ENCODE assay signal across 14 cellular contexts in the genomic region with DNA sequence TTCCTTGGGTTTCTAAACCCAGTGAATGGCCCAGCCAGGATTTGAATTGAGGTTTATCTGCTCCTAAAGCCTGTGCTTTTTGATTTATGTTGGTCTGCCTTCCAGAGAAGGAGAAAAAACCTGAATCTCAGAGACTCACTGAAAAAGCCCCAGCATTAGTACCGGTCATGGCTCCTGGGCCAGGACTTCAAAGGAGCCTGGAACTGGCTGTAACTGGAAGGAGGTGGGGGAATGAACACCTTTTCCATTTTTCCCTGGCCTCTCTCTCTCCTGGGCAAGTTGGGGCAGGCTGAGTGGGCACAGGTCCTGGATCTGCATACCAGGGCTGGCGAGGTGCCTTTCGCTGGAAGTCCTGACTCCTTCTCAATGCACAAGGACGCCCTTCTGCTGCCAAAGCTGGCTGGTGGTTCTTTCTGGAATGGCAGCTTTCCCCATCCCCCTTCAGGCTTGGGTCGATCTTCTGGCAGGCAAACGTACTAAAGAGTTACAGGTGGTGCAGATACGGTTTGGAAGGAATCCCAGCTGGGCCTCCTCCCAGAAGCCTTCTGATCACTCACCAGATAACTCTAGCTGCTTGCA.
DNase-seq lines count a peak whose midpoint lies in the region; ATAC-seq and TF ChIP-seq lines count a peak whose summit lies in the region.
"Had no signal": no experiment of that assay in that cellular context is flagged by ENCODE, and none has a peak within 500 bp of the region (broad histone marks: within the 10 kb centered on the region; RNA-seq: fewer than 3 reads in every experiment).

No MANE protein-coding gene starts in this region.

- H3K18ac ChIP-seq in H9 (ENCODE audit: insufficient read length, low read depth, low read length), result no peak overlapping the region

- H2BK120ac ChIP-seq in H9 (ENCODE audit: low read depth, low read length, poor library complexity, severe bottlenecking), result no peak overlapping the region

- no peak overlapping the region for H4K5ac ChIP-seq in H9 (ENCODE audit: insufficient read length, low read depth, low read length)

- no peak overlapping the region for H2BK15ac ChIP-seq in H9 (ENCODE audit: low read depth, low read length)

- no peak overlapping the region for H3K4me3 Mint-ChIP-seq in H9
- no peak overlapping the region for H3K4me3 Mint-ChIP-seq in activated naive CD4-positive, alpha-beta T cell treated with anti-CD3 and anti-CD28 coated beads for 36 hours

- H3K9me3 Mint-ChIP-seq in H9, result no peaks in the 10 kb centered on the region; a peak in 1 of 5 replicates
- peaks cover 5% of the 10 kb centered on the region for H3K9me3 Mint-ChIP-seq in activated naive CD4-positive, alpha-beta T cell treated with anti-CD3 and anti-CD28 coated beads for 36 hours

- H3K27ac Mint-ChIP-seq in H9, result no peak overlapping the region
- no peak overlapping the region for H3K27ac Mint-ChIP-seq in activated naive CD4-positive, alpha-beta T cell treated with anti-CD3 and anti-CD28 coated beads for 36 hours

- no peaks in the 10 kb centered on the region for H3K79me1 ChIP-seq in H9 (ENCODE audit: insufficient read depth, low read depth, low read length, poor library complexity, severe bottlenecking)

- H3K4ac ChIP-seq in H9 (ENCODE audit: low read depth, low read length), result no peak overlapping the region

- H3K4me1 ChIP-seq in H9 (ENCODE audit: insufficient read depth, low read length), result no peaks in the 10 kb centered on the region
- H3K4me1 ChIP-seq in skeletal muscle tissue (ENCODE audit: control insufficient read depth in 3 of 3, insufficient read depth in 3 of 3, low read length in 3 of 3), result peaks cover 0 to 21% (median 12%) of the 10 kb centered on the region in 3 donors
- H3K4me1 ChIP-seq: transverse colon had no signal

- in situ Hi-C loops in SK-MEL-5 (cut with HindIII; ENCODE audit: low pct_unique_long_range_greater_than_20kb, low sequenced_read_pairs), result no loop called here

- intact Hi-C loops in activated naive CD4-positive, alpha-beta T cell treated with anti-CD3 and anti-CD28 coated beads for 36 hours (cut with micrococcal nuclease), result no loop called here

- H3K27me3 Mint-ChIP-seq in H9 (ENCODE audit: low read depth), result no peaks in the 10 kb centered on the region
- H3K27me3 Mint-ChIP-seq in activated naive CD4-positive, alpha-beta T cell treated with anti-CD3 and anti-CD28 coated beads for 36 hours (ENCODE audit: low read depth), result no peaks in the 10 kb centered on the region

- H3K14ac ChIP-seq in H9 (ENCODE audit: insufficient read depth, low read length), result no peak overlapping the region

- ATAC-seq in HG02588 (IDR thresholded peaks at IDR 0.05; ENCODE audit: unreplicated experiment), result no peak
- ATAC-seq: GM12878 had no signal

- H3K4me2 ChIP-seq in H9 (ENCODE audit: insufficient read depth, insufficient read length, low read length), result no peak overlapping the region

- no peak overlapping the region for H2BK20ac ChIP-seq in H9 (ENCODE audit: low read depth, low read length, poor library complexity, severe bottlenecking)

- TF ChIP-seq CTCF in H9 (conservative IDR thresholded peaks at IDR 0.05), result no peak
- TF ChIP-seq CTCF in fibroblast of the aortic adventitia (IDR thresholded peaks at IDR 0.05; ENCODE audit: insufficient read depth, low read length), result peak; percentile 28

- H4K20me1 ChIP-seq in H9 (ENCODE audit: control insufficient read depth, insufficient read depth, insufficient read length), result no peaks in the 10 kb centered on the region

- DNase-seq in H9 (peak; percentile 38), SK-MEL-5 (ENCODE audit: low read depth, low spot score) (peak; percentile 3), fibroblast of the aortic adventitia (ENCODE audit: low read depth) (peak; percentile 83), HCEC 1CT (no peak), pons (ENCODE audit: low spot score) (no peak)
- DNase-seq in activated naive CD4-positive, alpha-beta T cell treated with anti-CD3 and anti-CD28 coated beads for 36 hours, result no peak
- DNase-seq: brain microvascular endothelial cell, COR-L47, NCI-H1048, T1000, transverse colon had no signal

- H3K4me1 Mint-ChIP-seq in H9, result 0 out of 4 replicates have a peak, but pooled peaks cover 0 to 2% of the 10 kb centered on the region in 2 experiments
- peaks cover under 1% of the 10 kb centered on the region for H3K4me1 Mint-ChIP-seq in activated naive CD4-positive, alpha-beta T cell treated with anti-CD3 and anti-CD28 coated beads for 36 hours (ENCODE audit: low read depth)

- no peak overlapping the region for H3K4me3 ChIP-seq in fibroblast of the aortic adventitia (ENCODE audit: low read depth, low read length)
- H3K4me3 ChIP-seq in skeletal muscle tissue (ENCODE audit: low read length in 3 of 3), result peak overlapping the region; percentile 23 to 65 (median 64)
- H3K4me3 ChIP-seq: GM12878, transverse colon had no signal

- H3K36me3 ChIP-seq in skeletal muscle tissue (ENCODE audit: control insufficient read depth in 3 of 3, insufficient read depth in 3 of 3, low read length in 3 of 3), result no peaks in the 10 kb centered on the region
- H3K36me3 ChIP-seq: brain microvascular endothelial cell, transverse colon had no signal

- no peak overlapping the region for H3K9ac ChIP-seq in H9 (ENCODE audit: extremely low read depth, insufficient read length, low read length)
- peak overlapping the region; percentile 46 to 67 (median 66) for H3K9ac ChIP-seq in skeletal muscle tissue (ENCODE audit: low read depth in 1 of 3, low read length in 3 of 3)

- H3K27me3 ChIP-seq in H9 (ENCODE audit: insufficient read depth, low read length) (no peaks in the 10 kb centered on the region), skeletal muscle tissue (ENCODE audit: control insufficient read depth in 3 of 3, insufficient read depth in 3 of 3, low read length in 3 of 3) (no peaks in the 10 kb centered on the region)
- H3K27me3 ChIP-seq: brain microvascular endothelial cell, transverse colon had no signal

- no peaks in the 10 kb centered on the region for H3K23me2 ChIP-seq in H9 (ENCODE audit: insufficient read length, low read depth, low read length, poor library complexity, severe bottlenecking)

- no peaks in the 10 kb centered on the region for H3K36me3 Mint-ChIP-seq in H9 (ENCODE audit: insufficient read depth in 1 of 3, low read depth in 3 of 3)
- H3K36me3 Mint-ChIP-seq in activated naive CD4-positive, alpha-beta T cell treated with anti-CD3 and anti-CD28 coated beads for 36 hours (ENCODE audit: low read depth), result no peaks in the 10 kb centered on the region

- H4K91ac ChIP-seq in H9 (ENCODE audit: insufficient read length, low read depth, low read length), result no peak overlapping the region

- CTCF ChIA-PET in activated naive CD4-positive, alpha-beta T cell treated with anti-CD3 and anti-CD28 coated beads for 36 hours (lab: Charles Lee), result interaction anchor here (0.6 kb wide), 1 partner anchor 38 kb away, joined by 4 read pairs; no protein-coding TSS in a partner anchor

- H3T11ph ChIP-seq in H9 (ENCODE audit: low read length), result no peak overlapping the region

- H4K8ac ChIP-seq in H9 (replicated peaks; ENCODE audit: insufficient read length, low read depth, low read length), result no peak overlapping the region

- no peak overlapping the region for H2BK12ac ChIP-seq in H9 (ENCODE audit: insufficient read length, low read depth, low read length)

- WGBS in H9 (ENCODE audit: extremely low coverage, insufficient read length, low lambda C conversion rate), result no CpG with 5 or more reads among the region's 7 CpGs

- H3K9me3 ChIP-seq in H9 (ENCODE audit: control insufficient read depth, low read depth, low read length), result no peaks in the 10 kb centered on the region
- no peaks in the 10 kb centered on the region for H3K9me3 ChIP-seq in skeletal muscle tissue (ENCODE audit: control insufficient read depth in 3 of 3, low read length in 3 of 3)
- H3K9me3 ChIP-seq: transverse colon had no signal

- H2AK5ac ChIP-seq in H9 (ENCODE audit: insufficient read length, low read length), result no peak overlapping the region

- no peaks in the 10 kb centered on the region for H3K79me2 ChIP-seq in H9 (ENCODE audit: insufficient read depth, low read length)

- H2BK5ac ChIP-seq in H9 (ENCODE audit: insufficient read length, low read length), result no peak overlapping the region

- H3K23ac ChIP-seq in H9 (ENCODE audit: insufficient read length, low read depth, low read length), result no peak overlapping the region

- no peak overlapping the region for H3K56ac ChIP-seq in H9 (ENCODE audit: insufficient read length, low read depth, low read length)

- H2AFZ ChIP-seq in H9 (ENCODE audit: low read length), result no peak overlapping the region

- no peak overlapping the region for H3K27ac ChIP-seq in H9 (ENCODE audit: insufficient read length, low read depth, low read length)
- H3K27ac ChIP-seq in skeletal muscle tissue (ENCODE audit: low read depth, low read length), result peak overlapping the region; percentile 90
- H3K27ac ChIP-seq: brain microvascular endothelial cell, transverse colon had no signal

Comparison
In these comparisons a context has a peak if more than half of its experiments do, and no peak if none do; other contexts are left out.
1. DNase-seq: peak in H9 (single experiment), SK-MEL-5 (single experiment) and fibroblast of the aortic adventitia (single experiment); none in HCEC 1CT (single experiment), pons (single experiment) and activated naive CD4-positive, alpha-beta T cell treated with anti-CD3 and anti-CD28 coated beads for 36 hours (single experiment).